ENCODE assay signal across 1 cellular context in the genomic region with DNA sequence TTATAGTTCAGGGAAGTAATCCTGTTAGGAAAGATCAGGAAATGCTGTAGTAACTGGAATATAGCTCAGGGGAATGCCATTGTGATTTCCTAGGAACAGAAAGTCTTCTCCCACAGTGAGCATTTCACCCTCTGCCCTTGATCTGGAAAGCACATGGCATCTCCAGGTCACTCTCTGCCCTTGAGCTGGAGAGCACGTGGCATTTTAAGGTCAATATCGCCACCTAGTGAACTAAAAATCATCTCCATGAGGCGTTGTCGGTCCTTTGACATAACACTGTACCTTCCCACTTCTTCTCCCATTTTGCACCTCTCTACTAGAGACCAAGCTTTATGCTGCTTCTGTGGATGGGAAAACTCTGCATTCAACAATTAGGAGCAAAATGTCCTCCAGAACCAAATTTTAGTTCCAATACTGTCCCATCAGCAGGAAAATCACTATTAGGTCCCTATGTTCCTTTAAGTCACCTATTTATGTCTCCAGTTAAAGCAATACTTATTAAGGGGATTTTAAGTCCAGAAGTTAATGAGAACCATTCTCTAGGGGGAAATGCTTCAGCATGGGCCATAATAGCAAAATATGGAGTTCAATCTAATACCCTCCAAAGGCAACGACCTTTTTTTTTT.
TF ChIP-seq lines count a peak whose summit lies in the region.

No MANE protein-coding gene starts in this region.

TF ChIP-seq in IMR-90, 13 proteins besides CTCF, POLR2A, EP300 and RAD21 (continued from another document):
- TF ChIP-seq, protein P1, sequence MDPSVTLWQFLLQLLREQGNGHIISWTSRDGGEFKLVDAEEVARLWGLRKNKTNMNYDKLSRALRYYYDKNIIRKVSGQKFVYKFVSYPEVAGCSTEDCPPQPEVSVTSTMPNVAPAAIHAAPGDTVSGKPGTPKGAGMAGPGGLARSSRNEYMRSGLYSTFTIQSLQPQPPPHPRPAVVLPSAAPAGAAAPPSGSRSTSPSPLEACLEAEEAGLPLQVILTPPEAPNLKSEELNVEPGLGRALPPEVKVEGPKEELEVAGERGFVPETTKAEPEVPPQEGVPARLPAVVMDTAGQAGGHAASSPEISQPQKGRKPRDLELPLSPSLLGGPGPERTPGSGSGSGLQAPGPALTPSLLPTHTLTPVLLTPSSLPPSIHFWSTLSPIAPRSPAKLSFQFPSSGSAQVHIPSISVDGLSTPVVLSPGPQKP (IDR thresholded peaks at IDR 0.05; ENCODE audit: borderline replicate concordance, low read depth, low read length): no peak
- TF ChIP-seq FOS (IDR thresholded peaks at IDR 0.05; ENCODE audit: low read depth, low read length): no peak
- no peak for TF ChIP-seq BHLHE40 (IDR thresholded peaks at IDR 0.05; ENCODE audit: low read depth, low read length)
- TF ChIP-seq CEBPB (IDR thresholded peaks at IDR 0.05; ENCODE audit: low read depth, low read length): no peak
- TF ChIP-seq RCOR1 (IDR thresholded peaks at IDR 0.05; ENCODE audit: insufficient replicate concordance, low read length): no peak
- no peak for TF ChIP-seq MAFK (IDR thresholded peaks at IDR 0.05; ENCODE audit: low read depth, low read length)
